Comparison of ENCODE assay signal across 8 cellular contexts in genomic region chr12:48865141-48865440, GRCh38. TPM values are rescaled to one million over a fixed set of nuclear protein-coding genes. Genes with fewer than 3 reads are reported as not detected.
A peak's percentile ranks its signal among the peaks of the same experiment; 100 is the strongest.
DNase-seq lines count a peak whose midpoint lies in the region; ATAC-seq and TF ChIP-seq lines count a peak whose summit lies in the region.

No MANE protein-coding gene starts in this region.

- H3K9ac ChIP-seq in OCI-LY3 (ENCODE audit: low read length), result peak overlapping the region; percentile 70

- ATAC-seq in GM21390 (IDR thresholded peaks at IDR 0.05; ENCODE audit: unreplicated experiment), result no peak
- ATAC-seq in GM21367 (IDR thresholded peaks at IDR 0.05; ENCODE audit: unreplicated experiment), result no peak

- H3K9me3 ChIP-seq in OCI-LY3 (ENCODE audit: insufficient read depth, low read length) (no peaks in the 10 kb centered on the region), adrenal gland (replicated peaks in 1 of 3) (no peaks in the 10 kb centered on the region)

- peak overlapping the region; percentile 89 for H3K4me3 Mint-ChIP-seq in progenitor cell of endocrine pancreas (ENCODE audit: low read depth)

- 5 to 13% (median 11%) methylated on average over 2 to 4 of the region's 4 CpGs for WGBS in adrenal gland, 4 donors

- peaks cover 16% of the 10 kb centered on the region for H3K4me1 ChIP-seq in OCI-LY3 (ENCODE audit: low read length)
- H3K4me1 ChIP-seq in adrenal gland (replicated peaks in 1 of 2), result peaks cover 0 to 5% of the 10 kb centered on the region in 2 donors

- H2AFZ ChIP-seq in OCI-LY3 (ENCODE audit: low read depth, low read length), result peak overlapping the region; percentile 16; the same call in 1 of the 2 replicates

- H3K27me3 Mint-ChIP-seq in progenitor cell of endocrine pancreas, result no peaks in the 10 kb centered on the region

- peak overlapping the region; percentile 95 for H3K4me2 ChIP-seq in OCI-LY3 (ENCODE audit: low read length)

- no peaks in the 10 kb centered on the region for H3K79me2 ChIP-seq in OCI-LY3 (ENCODE audit: low read length)

- no peak for TF ChIP-seq POLR2A in adrenal gland (IDR thresholded peaks at IDR 0.05)

- peaks cover 27% of the 10 kb centered on the region for H3K4me1 Mint-ChIP-seq in progenitor cell of endocrine pancreas (ENCODE audit: low read depth)

- intact Hi-C loops in adrenal gland (cut with DNase I), result no loop called here

- no peak overlapping the region; the same call in 1 of the 2 replicates for H3K27ac ChIP-seq in OCI-LY3 (ENCODE audit: low read length)
- no peak overlapping the region for H3K27ac ChIP-seq in adrenal gland

- no peaks in the 10 kb centered on the region for H4K20me1 ChIP-seq in OCI-LY3 (ENCODE audit: insufficient read depth, low read length)

- peaks cover 7% of the 10 kb centered on the region for H3K36me3 Mint-ChIP-seq in progenitor cell of endocrine pancreas (ENCODE audit: insufficient read depth)

- DNase-seq in GM12864 (ENCODE audit: low read depth) (no peak), epithelial cell of esophagus (ENCODE audit: low read depth) (no peak), progenitor cell of endocrine pancreas (ENCODE audit: low spot score, unreplicated experiment) (no peak), NCI-H1436 treated with DMSO at 0.1 percent for 48 hours (lab: John Stamatoyannopoulos, UW) (no peak), adrenal gland (no peak)

- no peaks in the 10 kb centered on the region for H3K9me3 Mint-ChIP-seq in progenitor cell of endocrine pancreas (ENCODE audit: low read depth)

- no peaks in the 10 kb centered on the region for H3K36me3 ChIP-seq in OCI-LY3 (replicated peaks; ENCODE audit: low read depth, low read length)
- H3K36me3 ChIP-seq in adrenal gland (replicated peaks in 1 of 2), result no peaks in the 10 kb centered on the region

- no peaks in the 10 kb centered on the region for H3K27me3 ChIP-seq in OCI-LY3 (ENCODE audit: low read depth, low read length)
- peaks cover 3% of the 10 kb centered on the region for H3K27me3 ChIP-seq in adrenal gland

- H3K27ac Mint-ChIP-seq in progenitor cell of endocrine pancreas, result peak overlapping the region; percentile 86

- TF ChIP-seq CTCF in GM12864 (IDR thresholded peaks at IDR 0.05; ENCODE audit: low read depth, low read length, missing control alignments) (no peak), OCI-LY3 (IDR thresholded peaks at IDR 0.05; ENCODE audit: low read depth, low read length) (no peak), epithelial cell of esophagus (IDR thresholded peaks at IDR 0.05; ENCODE audit: insufficient read depth, low read depth, low read length, missing control alignments) (no peak), progenitor cell of endocrine pancreas (IDR thresholded peaks at IDR 0.05; ENCODE audit: unreplicated experiment) (no peak), adrenal gland (IDR thresholded peaks at IDR 0.05) (no peak)

- H3K4me3 ChIP-seq in GM12864 (ENCODE audit: low read depth, low read length) (peak overlapping the region; percentile 76), OCI-LY3 (ENCODE audit: low read length) (peak overlapping the region; percentile 85), epithelial cell of esophagus (ENCODE audit: low read length) (peak overlapping the region; percentile 58), adrenal gland (peak overlapping the region in 2 of 4 donors; percentile 36 to 68)

RNA-seq across cellular contexts. Expression of gene RND1, which starts 0.6 kb away (rescaled TPM):
- total RNA-seq in progenitor cell of endocrine pancreas (12.4 and 12.5 TPM in 2 replicates), adrenal gland (under 1 TPM in 3 of 8 donors, not detected in 5; 0.42 to 0.50 (median 0.43) TPM)
- 1 to 10 TPM in 1 of 3 donors, under 1 TPM in 2; 0.20 to 2.9 (median 0.72) TPM for polyA plus RNA-seq in adrenal gland

RNA-seq across cellular contexts. Expression of gene DDX23, which starts 13.1 kb away (rescaled TPM):
- 116 and 129 TPM in 2 replicates for total RNA-seq in progenitor cell of endocrine pancreas
- total RNA-seq in adrenal gland, result 10 to 100 TPM; 47.1 to 75.9 (median 66.6) TPM
- polyA plus RNA-seq in adrenal gland, result 10 to 100 TPM; 39.0 to 67.7 (median 46.3) TPM

RNA-seq across cellular contexts. Expression of gene CACNB3, which starts 46.8 kb away (rescaled TPM):
- total RNA-seq in progenitor cell of endocrine pancreas, result 72.3 and 73.9 TPM in 2 replicates
- 10 to 100 TPM in 1 of 8 donors, 1 to 10 TPM in 7; 3.9 to 11.0 (median 5.9) TPM for total RNA-seq in adrenal gland
- polyA plus RNA-seq in adrenal gland, result 10 to 100 TPM in 2 of 3 donors, 1 to 10 TPM in 1; 4.4 to 19.5 (median 11.3) TPM
